In the genomic region with DNA sequence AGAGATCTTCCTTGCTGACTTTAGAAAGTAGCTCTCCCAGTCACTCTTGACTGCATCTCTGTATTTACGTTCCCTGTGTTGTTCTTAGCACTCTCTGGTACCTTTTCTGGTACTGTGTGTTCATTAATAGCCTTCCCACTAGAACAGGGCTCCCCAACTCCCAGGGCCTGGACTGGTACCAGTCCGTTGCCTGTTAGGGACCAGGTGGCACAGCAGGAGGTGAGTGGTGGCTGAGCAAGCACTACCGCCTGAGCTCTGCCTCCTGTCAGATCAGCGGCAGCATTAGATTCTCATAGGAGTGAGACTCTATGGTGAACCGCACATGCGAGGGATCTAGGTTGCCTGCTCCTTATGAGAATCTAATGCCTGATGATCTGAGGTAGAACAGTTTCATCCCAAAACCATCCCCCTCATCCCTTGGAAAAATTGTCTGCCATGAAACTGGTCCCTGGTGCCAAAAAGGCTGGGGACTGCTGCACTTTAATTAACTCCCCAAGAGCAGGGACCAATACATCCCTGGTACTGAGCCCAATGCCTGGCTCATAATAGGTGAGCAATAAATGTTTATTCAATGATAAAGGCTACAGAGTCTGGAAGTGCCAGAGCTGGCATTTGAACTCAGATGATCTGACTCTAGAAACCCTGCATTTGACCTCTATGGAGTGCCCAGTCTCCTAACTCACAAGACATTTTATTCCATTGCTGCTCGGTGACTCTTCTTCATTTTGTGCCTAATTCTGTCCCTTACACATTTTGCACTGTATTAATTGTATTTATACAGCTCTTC, we compare ENCODE assay signal across 2 cellular contexts.
TF ChIP-seq lines count a peak whose summit lies in the region.

No MANE protein-coding gene starts in this region.

TF ChIP-seq in SK-N-SH, 30 proteins besides CTCF, POLR2A, EP300 and RAD21 (continued from another document):
- no peak for TF ChIP-seq IRF3 (IDR thresholded peaks at IDR 0.05; ENCODE audit: low read depth, low read length)
- no peak for TF ChIP-seq GATA2 (CRISPR knock-in tag; IDR thresholded peaks at IDR 0.05)
- TF ChIP-seq, protein P1, sequence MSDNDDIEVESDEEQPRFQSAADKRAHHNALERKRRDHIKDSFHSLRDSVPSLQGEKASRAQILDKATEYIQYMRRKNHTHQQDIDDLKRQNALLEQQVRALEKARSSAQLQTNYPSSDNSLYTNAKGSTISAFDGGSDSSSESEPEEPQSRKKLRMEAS (IDR thresholded peaks at IDR 0.05; ENCODE audit: low read depth) = no peak
- no peak for TF ChIP-seq MXI1 (IDR thresholded peaks at IDR 0.05; ENCODE audit: low read depth, low read length)
- no peak for TF ChIP-seq RCOR1 (IDR thresholded peaks at IDR 0.05; ENCODE audit: low read length)

TF ChIP-seq in SK-N-SH treated with all-trans-retinoic acid at 6 μM for 48 hours, 23 proteins besides CTCF, POLR2A, EP300 and RAD21 (continued from another document):
- TF ChIP-seq CREB5 (CRISPR knock-in tag; IDR thresholded peaks at IDR 0.05; ENCODE audit: low read depth) (no peak), ZNF565 (CRISPR knock-in tag; conservative IDR thresholded peaks at IDR 0.05; ENCODE audit: low read depth) (no peak), ESRRG (CRISPR knock-in tag; IDR thresholded peaks at IDR 0.05) (no peak), ZFP3 (CRISPR knock-in tag; IDR thresholded peaks at IDR 0.05) (no peak), RARB (CRISPR knock-in tag; IDR thresholded peaks at IDR 0.05) (no peak), PPARA (CRISPR knock-in tag; IDR thresholded peaks at IDR 0.05; ENCODE audit: borderline replicate concordance) (no peak), ZC3H10 (CRISPR knock-in tag; IDR thresholded peaks at IDR 0.05) (no peak), OSR1 (CRISPR knock-in tag; IDR thresholded peaks at IDR 0.05) (no peak)
- TF ChIP-seq, protein P2, sequence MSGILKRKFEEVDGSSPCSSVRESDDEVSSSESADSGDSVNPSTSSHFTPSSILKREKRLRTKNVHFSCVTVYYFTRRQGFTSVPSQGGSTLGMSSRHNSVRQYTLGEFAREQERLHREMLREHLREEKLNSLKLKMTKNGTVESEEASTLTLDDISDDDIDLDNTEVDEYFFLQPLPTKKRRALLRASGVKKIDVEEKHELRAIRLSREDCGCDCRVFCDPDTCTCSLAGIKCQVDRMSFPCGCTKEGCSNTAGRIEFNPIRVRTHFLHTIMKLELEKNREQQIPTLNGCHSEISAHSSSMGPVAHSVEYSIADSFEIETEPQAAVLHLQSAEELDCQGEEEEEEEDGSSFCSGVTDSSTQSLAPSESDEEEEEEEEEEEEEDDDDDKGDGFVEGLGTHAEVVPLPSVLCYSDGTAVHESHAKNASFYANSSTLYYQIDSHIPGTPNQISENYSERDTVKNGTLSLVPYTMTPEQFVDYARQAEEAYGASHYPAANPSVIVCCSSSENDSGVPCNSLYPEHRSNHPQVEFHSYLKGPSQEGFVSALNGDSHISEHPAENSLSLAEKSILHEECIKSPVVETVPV (CRISPR knock-in tag; IDR thresholded peaks at IDR 0.05) = no peak
